ENCODE assay signal across 21 cellular contexts in the genomic region with DNA sequence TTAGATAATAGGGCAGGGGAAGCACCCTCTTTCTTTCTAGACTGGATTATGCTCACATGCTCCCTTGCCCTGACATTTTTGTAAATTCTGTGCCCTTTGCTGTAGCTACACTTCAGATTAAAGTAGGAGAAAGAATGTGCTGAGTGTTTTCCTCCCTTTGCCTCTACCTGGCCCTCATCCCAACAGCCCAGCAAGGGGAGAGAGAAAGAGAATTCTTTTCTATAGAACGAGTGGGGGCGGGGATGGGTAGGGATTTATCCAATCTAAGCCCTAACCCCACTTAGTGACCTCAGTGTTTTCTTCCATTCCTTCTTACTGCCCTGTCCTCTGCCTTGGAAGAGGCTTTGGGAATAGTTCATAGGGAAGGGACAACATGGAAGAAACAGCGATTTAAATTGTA. TPM values are rescaled to one million over a fixed set of nuclear protein-coding genes. Genes with fewer than 3 reads are reported as not detected.
DNase-seq lines count a peak whose midpoint lies in the region; FAIRE-seq and TF ChIP-seq lines count a peak whose summit lies in the region.
"Had no signal": no experiment of that assay in that cellular context is flagged by ENCODE, and none has a peak within 500 bp of the region (broad histone marks: within the 10 kb centered on the region; RNA-seq: fewer than 3 reads in every experiment).

No MANE protein-coding gene starts in this region.

- no peak overlapping the region for H2BK15ac ChIP-seq in H1 (ENCODE audit: low read length)

- peaks cover 20% of the 10 kb centered on the region for H3K4me1 Mint-ChIP-seq in activated naive CD4-positive, alpha-beta T cell treated with anti-CD3 and anti-CD28 coated beads for 36 hours (ENCODE audit: low read depth)
- peaks cover 64% of the 10 kb centered on the region for H3K4me1 Mint-ChIP-seq in type B pancreatic cell (ENCODE audit: unreplicated experiment)
- peaks cover 14% of the 10 kb centered on the region for H3K4me1 Mint-ChIP-seq in activated naive CD8-positive, alpha-beta T cell treated with anti-CD3 and anti-CD28 coated beads for 36 hours

- TF ChIP-seq RAD21 in H1 (IDR thresholded peaks at IDR 0.05 in 1 of 2, conservative IDR thresholded peaks at IDR 0.05 in 1 of 2; ENCODE audit: low read depth in 2 of 2, low read length in 2 of 2), result no peak

- no peak overlapping the region for H3K4me3 Mint-ChIP-seq in activated naive CD4-positive, alpha-beta T cell treated with anti-CD3 and anti-CD28 coated beads for 36 hours
- peak overlapping the region; percentile 32 for H3K4me3 Mint-ChIP-seq in type B pancreatic cell
- no peak overlapping the region for H3K4me3 Mint-ChIP-seq in activated naive CD8-positive, alpha-beta T cell treated with anti-CD3 and anti-CD28 coated beads for 36 hours
- H3K4me3 Mint-ChIP-seq: CD4-positive, alpha-beta T cell had no signal

- no peak for TF ChIP-seq EP300 in H1 (IDR thresholded peaks at IDR 0.05; ENCODE audit: borderline replicate concordance in 1 of 2, low read depth in 2 of 2, low read length in 2 of 2)

- H2BK12ac ChIP-seq in H1 (ENCODE audit: low read depth, low read length), result no peak overlapping the region

- no peak overlapping the region for H2BK120ac ChIP-seq in H1 (replicated peaks; ENCODE audit: low read depth, low read length)

- peaks cover 3% of the 10 kb centered on the region for H3K23me2 ChIP-seq in H1 (ENCODE audit: low read depth, low read length)

- H3K9ac ChIP-seq in H1 (replicated peaks in 1 of 4; ENCODE audit: extremely low read depth in 1 of 4, low read depth in 3 of 4, low read length in 3 of 4) (no peak overlapping the region), muscle layer of colon (ENCODE audit: low read length) (no peak overlapping the region)

- no peaks in the 10 kb centered on the region for H4K20me1 ChIP-seq in H1 (replicated peaks in 1 of 2; ENCODE audit: control insufficient read depth in 1 of 2, insufficient read depth in 2 of 2, low read length in 2 of 2)

- H3K4me2 ChIP-seq in H1 (ENCODE audit: insufficient read depth in 1 of 2, low read depth in 2 of 2, low read length in 2 of 2), result peak overlapping the region; percentile 4 to 80; a peak in 3 of 4 replicates
- H3K4me2 ChIP-seq: smooth muscle cell had no signal

- no peaks in the 10 kb centered on the region for H3K79me2 ChIP-seq in H1 (ENCODE audit: control insufficient read depth in 1 of 2, insufficient read depth in 2 of 2, low read length in 2 of 2)

- no peaks in the 10 kb centered on the region for H3K9me3 Mint-ChIP-seq in activated naive CD4-positive, alpha-beta T cell treated with anti-CD3 and anti-CD28 coated beads for 36 hours
- H3K9me3 Mint-ChIP-seq in type B pancreatic cell, result no peaks in the 10 kb centered on the region
- H3K9me3 Mint-ChIP-seq in activated naive CD8-positive, alpha-beta T cell treated with anti-CD3 and anti-CD28 coated beads for 36 hours, result no peaks in the 10 kb centered on the region
- H3K9me3 Mint-ChIP-seq: CD4-positive, alpha-beta T cell had no signal

- CTCF ChIA-PET in activated naive CD4-positive, alpha-beta T cell treated with anti-CD3 and anti-CD28 coated beads for 36 hours (lab: Charles Lee), result interaction anchor here (1.3 to 3.7 kb wide), 4 partner anchors 14 to 143 kb away, joined by 3 to 17 read pairs (median 4); no protein-coding TSS in a partner anchor
- CTCF ChIA-PET in H1 (lab: Charles Lee; ENCODE audit: partially characterized antibody), result interaction anchor here (0.5 to 6.2 kb wide), 15 partner anchors 9 to 142 kb away, joined by 3 to 121 read pairs (median 7); no protein-coding TSS in a partner anchor

- H4K8ac ChIP-seq in H1 (ENCODE audit: extremely low read depth, insufficient read depth, low read length), result no peak overlapping the region

- H3K4me3 ChIP-seq in H1 (ENCODE audit: extremely low read depth in 1 of 4, insufficient read depth in 2 of 4, low read depth in 3 of 4, low read length in 4 of 4), result no peak overlapping the region; a peak in 1 of 8 replicates
- H3K4me3 ChIP-seq in muscle layer of colon (ENCODE audit: low read depth in 1 of 2, low read length in 2 of 2), result no peak overlapping the region
- H3K4me3 ChIP-seq: adrenal gland, colonic mucosa, pancreas, Peyer's patch, smooth muscle cell had no signal

- H3K4ac ChIP-seq in H1 (replicated peaks; ENCODE audit: insufficient read length, low read depth, low read length), result no peak overlapping the region

- DNase-seq in activated naive CD4-positive, alpha-beta T cell treated with anti-CD3 and anti-CD28 coated beads for 36 hours, result no peak
- DNase-seq in activated naive CD4-positive, alpha-beta T cell treated with Interleukin-2 at 50 U/mL for 16 hours, result no peak
- DNase-seq in H1 (ENCODE audit: low read depth in 1 of 2, low spot score in 2 of 2) (no peak), type B pancreatic cell (ENCODE audit: extremely low spot score, unreplicated experiment) (no peak), superior temporal gyrus (ENCODE audit: extremely low spot score) (no peak), NCI-H345 (lab: John Stamatoyannopoulos, UW) (no peak)
- no peak for DNase-seq in activated naive CD8-positive, alpha-beta T cell treated with anti-CD3 and anti-CD28 coated beads for 36 hours
- DNase-seq: activated CD4-positive, alpha-beta T cell treated with anti-CD3 and anti-CD28 coated beads, Interleukin-2, amount 50 U/mL, for 4 hours; activated T-cell treated with anti-CD3 and anti-CD28 coated beads, Interleukin-2, amount 50 U/mL, for 48 hours; adrenal gland; CD4-positive, alpha-beta T cell; colonic mucosa; DMS79; foreskin melanocyte; IMR-90; NCI-H2029 treated with DMSO at 0.1 percent for 48 hours; pancreas; Peyer's patch had no signal

- no peak overlapping the region for H4K91ac ChIP-seq in H1 (replicated peaks; ENCODE audit: insufficient read length, low read length)

- POLR2A ChIA-PET in H1 (lab: Charles Lee; ENCODE audit: partially characterized antibody), result interaction anchor here (0.9 to 6.3 kb wide), 14 partner anchors 8 to 139 kb away, joined by 3 to 74 read pairs (median 13); partner anchors contain the start of genes CBX5, COPZ1 and HNRNPA1

- no peak overlapping the region for H3K56ac ChIP-seq in H1 (replicated peaks; ENCODE audit: insufficient read length, low read depth, low read length)

- peaks cover 20% of the 10 kb centered on the region for H3K36me3 Mint-ChIP-seq in activated naive CD4-positive, alpha-beta T cell treated with anti-CD3 and anti-CD28 coated beads for 36 hours (ENCODE audit: low read depth)
- H3K36me3 Mint-ChIP-seq in type B pancreatic cell, result peaks cover 32% of the 10 kb centered on the region
- peaks cover 13% of the 10 kb centered on the region for H3K36me3 Mint-ChIP-seq in activated naive CD8-positive, alpha-beta T cell treated with anti-CD3 and anti-CD28 coated beads for 36 hours

- intact Hi-C loops in activated naive CD4-positive, alpha-beta T cell treated with anti-CD3 and anti-CD28 coated beads for 36 hours (cut with micrococcal nuclease), result no loop called here

- no peak overlapping the region for H3K18ac ChIP-seq in H1 (ENCODE audit: extremely low read depth, low read length)

- H3K27ac Mint-ChIP-seq in activated naive CD4-positive, alpha-beta T cell treated with anti-CD3 and anti-CD28 coated beads for 36 hours, result peak overlapping the region; percentile 25
- H3K27ac Mint-ChIP-seq in type B pancreatic cell, result peak overlapping the region; percentile 84
- no peak overlapping the region for H3K27ac Mint-ChIP-seq in activated naive CD8-positive, alpha-beta T cell treated with anti-CD3 and anti-CD28 coated beads for 36 hours

- TF ChIP-seq CTCF in H1 (IDR thresholded peaks at IDR 0.05; ENCODE audit: control extremely low read depth in 1 of 3, insufficient read depth in 1 of 3, low read depth in 1 of 3, low read length in 3 of 3) (no peak), type B pancreatic cell (conservative IDR thresholded peaks at IDR 0.05) (no peak)

- H2BK5ac ChIP-seq in H1 (ENCODE audit: low read depth, low read length), result no peak overlapping the region

- no peak overlapping the region for H2AFZ ChIP-seq in H1 (ENCODE audit: low read length)

- H3K4me1 ChIP-seq in H1 (replicated peaks in 1 of 4; ENCODE audit: control insufficient read depth in 3 of 4, insufficient read depth in 4 of 4, low read length in 3 of 4) (peaks cover 20 to 56% (median 28%) of the 10 kb centered on the region in 4 experiments), muscle layer of colon (ENCODE audit: insufficient read depth, low read length) (peaks cover 41% of the 10 kb centered on the region)
- H3K4me1 ChIP-seq: colonic mucosa, Peyer's patch had no signal

- H3K14ac ChIP-seq in H1 (ENCODE audit: insufficient read length), result no peak overlapping the region

- H3K36me3 ChIP-seq in H1 (ENCODE audit: control insufficient read depth in 2 of 4, insufficient read depth in 4 of 4, low read length in 3 of 4), result peaks cover 0 to 27% (median 17%) of the 10 kb centered on the region in 4 experiments; a peak in 6 of 8 replicates
- H3K36me3 ChIP-seq in muscle layer of colon (ENCODE audit: insufficient read depth, low read length), result peaks cover 52% of the 10 kb centered on the region

- H2AK5ac ChIP-seq in H1 (ENCODE audit: low read depth, low read length), result no peak overlapping the region

- no peak overlapping the region for H3K27ac ChIP-seq in H1 (ENCODE audit: low read depth, low read length)
- H3K27ac ChIP-seq in muscle layer of colon (ENCODE audit: low read depth, low read length), result peak overlapping the region; percentile 79
- H3K27ac ChIP-seq: colonic mucosa, Peyer's patch had no signal

- H3K23ac ChIP-seq in H1 (ENCODE audit: insufficient read length), result no peak overlapping the region

- H3K9me3 ChIP-seq in H1 (ENCODE audit: insufficient read depth in 2 of 2, low read depth in 1 of 2, low read length in 1 of 2) (no peaks in the 10 kb centered on the region), muscle layer of colon (ENCODE audit: low read length) (no peaks in the 10 kb centered on the region)
- H3K9me3 ChIP-seq: adrenal gland, colonic mucosa, pancreas, Peyer's patch had no signal

- no peak overlapping the region for H4K5ac ChIP-seq in H1 (ENCODE audit: insufficient read length, low read depth, low read length)

- H2BK20ac ChIP-seq in H1 (ENCODE audit: low read length), result no peak overlapping the region

- FAIRE-seq in H1 (lab: Jason Lieb, UNC), result no peak
- FAIRE-seq: GM19239, pancreas had no signal

- no peak for TF ChIP-seq POLR2A in H1 (IDR thresholded peaks at IDR 0.05; ENCODE audit: control extremely low read depth in 1 of 2, low read depth in 2 of 2, low read length in 2 of 2)

- H3K27me3 ChIP-seq in H1 (replicated peaks in 1 of 4; ENCODE audit: control insufficient read depth in 3 of 4, extremely low read depth in 1 of 4, insufficient read depth in 3 of 4, low read length in 3 of 4) (peaks cover 0 to 9% (median 4%) of the 10 kb centered on the region in 4 experiments; a peak in 3 of 7 replicates), muscle layer of colon (ENCODE audit: control insufficient read depth in 1 of 2, insufficient read depth in 2 of 2, low read length in 2 of 2) (no peaks in the 10 kb centered on the region)
- H3K27me3 ChIP-seq: adrenal gland, colonic mucosa, pancreas, Peyer's patch had no signal

- WGBS in H1 (ENCODE audit: extremely low coverage in 1 of 2, insufficient coverage in 1 of 2, insufficient read length in 1 of 2, insufficient replicate concordance in 2 of 2, low coverage in 1 of 2, low lambda C conversion rate in 2 of 2, missing lambda C conversion rate in 1 of 2), 2 experiments, result 36% methylated on average over 3 of the region's 3 CpGs; no CpG with 5 or more reads in 1 of the 2 experiments

- no peaks in the 10 kb centered on the region for H3K79me1 ChIP-seq in H1 (ENCODE audit: low read depth, low read length)

- no peaks in the 10 kb centered on the region for H3K27me3 Mint-ChIP-seq in activated naive CD4-positive, alpha-beta T cell treated with anti-CD3 and anti-CD28 coated beads for 36 hours (ENCODE audit: low read depth)
- H3K27me3 Mint-ChIP-seq in type B pancreatic cell, result no peaks in the 10 kb centered on the region
- no peaks in the 10 kb centered on the region for H3K27me3 Mint-ChIP-seq in activated naive CD8-positive, alpha-beta T cell treated with anti-CD3 and anti-CD28 coated beads for 36 hours
- H3K27me3 Mint-ChIP-seq: CD4-positive, alpha-beta T cell had no signal

RNA-seq across cellular contexts. Expression of gene GPR84, which starts 13.5 kb away (rescaled TPM):
- total RNA-seq in activated naive CD4-positive, alpha-beta T cell treated with anti-CD3 and anti-CD28 coated beads for 36 hours, result 1 to 10 TPM; 1.2 TPM
- not detected in 2 replicates for total RNA-seq in H1 (2021; fragmentation: NEBNext Ultra II Directional; extraction: Animal tissue kit (Norgen Biotek cat#: 25700))
- polyA plus RNA-seq in H1 (2011; rRNA removed), result 0.09 and 0.14 TPM in 2 replicates
- polyA plus RNA-seq in H1 (2011; cell fraction: cytosol; rRNA removed), result not detected
- polyA plus RNA-seq in H1 (2011; cell fraction: nucleus; rRNA removed), result not detected
- 0.12 TPM in 1 of 4 replicates, not detected in the others for polyA plus RNA-seq in H1 (2012, experiment 1 of 2)
- polyA plus RNA-seq in H1 (2012, experiment 2 of 2), result not detected
- not detected for polyA plus RNA-seq in H1 (2013, experiment 1 of 2)
- not detected for polyA plus RNA-seq in H1 (2013, experiment 2 of 2)
- 0.38 TPM in 1 of 2 replicates, not detected in the other for polyA minus RNA-seq in H1 (2011; rRNA and poly(A)+ RNA removed)
- polyA minus RNA-seq in H1 (2011; cell fraction: cytosol; rRNA and poly(A)+ RNA removed), result not detected
- polyA minus RNA-seq in H1 (2011; cell fraction: nucleus; rRNA and poly(A)+ RNA removed), result not detected
- total RNA-seq in type B pancreatic cell (ENCODE audit: low replicate concordance), result not detected in 2 replicates
- 1 to 10 TPM in 1 of 2 experiments, under 1 TPM in 1; 0.62 to 1.2 TPM for total RNA-seq in activated naive CD8-positive, alpha-beta T cell treated with anti-CD3 and anti-CD28 coated beads for 36 hours
- total RNA-seq: IMR-90, Peyer's patch had no signal
- polyA plus RNA-seq: IMR-90, smooth muscle cell had no signal

RNA-seq across cellular contexts. Expression of gene COPZ1, which starts 25.8 kb away (rescaled TPM):
- total RNA-seq in activated naive CD4-positive, alpha-beta T cell treated with anti-CD3 and anti-CD28 coated beads for 36 hours, result 100 to 1,000 TPM in 1 of 2 experiments, 10 to 100 TPM in 1; 98.0 to 105 TPM
- total RNA-seq in H1 (2021; fragmentation: NEBNext Ultra II Directional; extraction: Animal tissue kit (Norgen Biotek cat#: 25700)), result 94.2 and 103 TPM in 2 replicates
- polyA plus RNA-seq in H1 (2011; rRNA removed), result 88.2 and 133 TPM in 2 replicates
- 103 TPM for polyA plus RNA-seq in H1 (2011; cell fraction: cytosol; rRNA removed)
- 56.0 TPM for polyA plus RNA-seq in H1 (2011; cell fraction: nucleus; rRNA removed)
- 114 to 158 TPM (median 123 TPM) in 4 replicates for polyA plus RNA-seq in H1 (2012, experiment 1 of 2)
- polyA plus RNA-seq in H1 (2012, experiment 2 of 2), result 287 TPM
- polyA plus RNA-seq in H1 (2013, experiment 1 of 2), result 73.3 TPM
- polyA plus RNA-seq in H1 (2013, experiment 2 of 2), result 80.0 TPM
- polyA minus RNA-seq in H1 (2011; rRNA and poly(A)+ RNA removed), result 71.3 and 86.2 TPM in 2 replicates
- polyA minus RNA-seq in H1 (2011; cell fraction: cytosol; rRNA and poly(A)+ RNA removed), result 68.3 TPM
- 27.2 TPM for polyA minus RNA-seq in H1 (2011; cell fraction: nucleus; rRNA and poly(A)+ RNA removed)
- 196 and 229 TPM in 2 replicates for total RNA-seq in type B pancreatic cell (ENCODE audit: low replicate concordance)
- 100 to 1,000 TPM in 1 of 2 experiments, 10 to 100 TPM in 1; 96.3 to 102 TPM for total RNA-seq in activated naive CD8-positive, alpha-beta T cell treated with anti-CD3 and anti-CD28 coated beads for 36 hours

RNA-seq across cellular contexts. Expression of gene ZNF385A, which starts 33.8 kb away (rescaled TPM):
- total RNA-seq in activated naive CD4-positive, alpha-beta T cell treated with anti-CD3 and anti-CD28 coated beads for 36 hours, result 1 to 10 TPM in 1 of 2 experiments, under 1 TPM in 1; 0.93 to 1.1 TPM
- total RNA-seq in H1 (2021; fragmentation: NEBNext Ultra II Directional; extraction: Animal tissue kit (Norgen Biotek cat#: 25700)), result 12.1 and 14.3 TPM in 2 replicates
- polyA plus RNA-seq in H1 (2011; rRNA removed), result 5.2 and 7.7 TPM in 2 replicates
- 3.5 TPM for polyA plus RNA-seq in H1 (2011; cell fraction: cytosol; rRNA removed)
- polyA plus RNA-seq in H1 (2011; cell fraction: nucleus; rRNA removed), result 10.4 TPM
- polyA plus RNA-seq in H1 (2012, experiment 1 of 2), result 9.1 to 19.2 TPM (median 17.6 TPM) in 4 replicates
- 12.4 TPM for polyA plus RNA-seq in H1 (2012, experiment 2 of 2)
- polyA plus RNA-seq in H1 (2013, experiment 1 of 2), result 10.8 TPM
- polyA plus RNA-seq in H1 (2013, experiment 2 of 2), result 11.0 TPM
- 2.5 and 5.9 TPM in 2 replicates for polyA minus RNA-seq in H1 (2011; rRNA and poly(A)+ RNA removed)
- 7.3 TPM for polyA minus RNA-seq in H1 (2011; cell fraction: cytosol; rRNA and poly(A)+ RNA removed)
- 6.9 TPM for polyA minus RNA-seq in H1 (2011; cell fraction: nucleus; rRNA and poly(A)+ RNA removed)
- 29.5 and 47.3 TPM in 2 replicates for total RNA-seq in type B pancreatic cell (ENCODE audit: low replicate concordance)
- 1 to 10 TPM; 1.0 to 1.1 TPM for total RNA-seq in activated naive CD8-positive, alpha-beta T cell treated with anti-CD3 and anti-CD28 coated beads for 36 hours

RNA-seq across cellular contexts. Expression of gene NFE2, which starts 49.9 kb away (rescaled TPM):
- total RNA-seq in activated naive CD4-positive, alpha-beta T cell treated with anti-CD3 and anti-CD28 coated beads for 36 hours, result not detected
- 1.4 and 2.0 TPM in 2 replicates for total RNA-seq in H1 (2021; fragmentation: NEBNext Ultra II Directional; extraction: Animal tissue kit (Norgen Biotek cat#: 25700))
- polyA plus RNA-seq in H1 (2011; rRNA removed), result 6.1 and 8.3 TPM in 2 replicates
- polyA plus RNA-seq in H1 (2011; cell fraction: cytosol; rRNA removed), result 6.2 TPM
- polyA plus RNA-seq in H1 (2011; cell fraction: nucleus; rRNA removed), result 8.8 TPM
- polyA plus RNA-seq in H1 (2012, experiment 1 of 2), result 2.8 to 4.8 TPM (median 3.9 TPM) in 4 replicates
- polyA plus RNA-seq in H1 (2012, experiment 2 of 2), result 5.1 TPM
- polyA plus RNA-seq in H1 (2013, experiment 1 of 2), result 1.5 TPM
- 1.4 TPM for polyA plus RNA-seq in H1 (2013, experiment 2 of 2)
- polyA minus RNA-seq in H1 (2011; rRNA and poly(A)+ RNA removed), result 4.6 and 6.3 TPM in 2 replicates
- polyA minus RNA-seq in H1 (2011; cell fraction: cytosol; rRNA and poly(A)+ RNA removed), result 3.5 TPM
- 2.8 TPM for polyA minus RNA-seq in H1 (2011; cell fraction: nucleus; rRNA and poly(A)+ RNA removed)
- 0.24 and 0.65 TPM in 2 replicates for total RNA-seq in type B pancreatic cell (ENCODE audit: low replicate concordance)
- total RNA-seq in activated naive CD8-positive, alpha-beta T cell treated with anti-CD3 and anti-CD28 coated beads for 36 hours, result not detected
- total RNA-seq: Peyer's patch had no signal
